25 cellular contexts compared by ENCODE assay signal in genomic region chr22:50312371-50312770, GRCh38.
"Had no signal": no experiment of that assay in that cellular context is flagged by ENCODE, and none has a peak within 500 bp of the region (broad histone marks: within the 10 kb centered on the region; RNA-seq: fewer than 3 reads in every experiment).

No MANE protein-coding gene starts in this region.

- H3K4me3 ChIP-seq: neural progenitor cell, ovary, psoas muscle, right lobe of liver, sigmoid colon, stomach, thoracic aorta, thyroid gland, tibial nerve, upper lobe of left lung, vagina had no signal

- DNase-seq: natural killer cell; small intestine; stimulated activated CD4-positive, alpha-beta T cell treated with anti-CD3 and anti-CD28 coated beads, Interleukin-15, amount 100 ng/mL, for 24 hours; stimulated activated CD4-positive, alpha-beta T cell treated with anti-CD3 and anti-CD28 coated beads, Interleukin-2, amount 100 ng/mL, for 24 hours; stimulated activated CD4-positive, alpha-beta T cell treated with anti-CD3 and anti-CD28 coated beads, Interleukin-2, amount 100 ng/mL, for 48 hours; stimulated activated CD4-positive, alpha-beta T cell treated with anti-CD3 and anti-CD28 coated beads, Interleukin-4, amount 100 ng/mL, for 24 hours; stimulated activated naive B cell treated with anti-CD40 and anti-IgM and Interleukin-4, amounts not matched to agents 10 μg/mL and 1 μg/mL and 100 μg/mL, for 72 hours; stimulated activated naive CD4-positive, alpha-beta T cell treated with Interleukin-2 at 50 U/mL for 16 hours; stomach; thyroid gland; trophoblast cell had no signal

- H3K27ac ChIP-seq: neural progenitor cell, neutrophil, ovary, parathyroid adenoma, psoas muscle, right lobe of liver, sigmoid colon, stomach, thoracic aorta, thyroid gland, tibial nerve, upper lobe of left lung, vagina had no signal

- H3K79me2 ChIP-seq: parathyroid adenoma had no signal

- H3K27me3 ChIP-seq: neural progenitor cell, ovary, right lobe of liver, sigmoid colon, stomach, thyroid gland, tibial nerve, upper lobe of left lung, vagina had no signal

- ATAC-seq: natural killer cell; psoas muscle; right cardiac atrium; right lobe of liver; stimulated activated effector memory CD8-positive, alpha-beta T cell treated with anti-CD3 and anti-CD28 coated beads, Interleukin-12 subunit alpha, Interleukin-12 subunit beta, amount 100 ng/mL, for 72 hours; stimulated activated naive B cell treated with anti-CD40 and anti-IgM and Interleukin-4, amounts not matched to agents 10 μg/mL and 1 μg/mL and 100 μg/mL, for 72 hours had no signal

- H3K36me3 ChIP-seq: neural progenitor cell, neutrophil, ovary, right lobe of liver, sigmoid colon, thoracic aorta, thyroid gland, vagina had no signal

- FAIRE-seq: small intestine, urothelium cell line had no signal

- H3K4me2 ChIP-seq: neural progenitor cell had no signal

- H3K4me1 ChIP-seq: parathyroid adenoma, psoas muscle had no signal

- H2AFZ ChIP-seq: neural progenitor cell, parathyroid adenoma had no signal

- H3K9ac ChIP-seq: neural progenitor cell, parathyroid adenoma had no signal

- H3K9me3 ChIP-seq: neutrophil, ovary, psoas muscle, right lobe of liver, sigmoid colon, stomach, thoracic aorta, thyroid gland, tibial nerve, upper lobe of left lung, vagina had no signal
